Comparison of ENCODE assay signal across 1 cellular context in genomic region chr4:93830090-93830818, GRCh38.
TF ChIP-seq lines count a peak whose summit lies in the region.

No MANE protein-coding gene starts in this region.

TF ChIP-seq in neural cell, 6 proteins besides CTCF, POLR2A, EP300 and RAD21 (continued from another document):
- TF ChIP-seq REST (IDR thresholded peaks at IDR 0.05; ENCODE audit: borderline replicate concordance), result no peak
